8 cellular contexts compared by ENCODE assay signal in genomic region chr5:81751009-81751835, GRCh38. TPM values are rescaled to one million over a fixed set of nuclear protein-coding genes. Genes with fewer than 3 reads are reported as not detected.
A peak's percentile ranks its signal among the peaks of the same experiment; 100 is the strongest.
DNase-seq lines count a peak whose midpoint lies in the region; ATAC-seq and TF ChIP-seq lines count a peak whose summit lies in the region.

SSBP2 (minus strand) TSS chr5:81751097; CDS start chr5:81751042, 55 bp downstream.

- DNase-seq in DMS79 treated with DMSO at 0.1 percent for 48 hours (lab: John Stamatoyannopoulos, UW) (peak; percentile 95), KG1 (lab: John Stamatoyannopoulos, UW) (peak; percentile 100), Peyer's patch (peak; percentile 98 to 99 (median 99)), esophagus muscularis mucosa (ENCODE audit: extremely low spot score) (peak; percentile 100), myocyte (ENCODE audit: low read depth) (peak; percentile 99)
- peak; percentile 98 to 99 for DNase-seq in activated T-cell treated with anti-CD3 and anti-CD28 coated beads, Interleukin-2, amount 50 U/mL, for 72 hours
- peak; percentile 98 for DNase-seq in stimulated activated CD8-positive, alpha-beta memory T cell treated with anti-CD3 and anti-CD28 coated beads, Interleukin-7, amount 100 ng/mL, for 4 hours (ENCODE audit: low read depth in 2 of 2)

- H3K4me1 ChIP-seq in Peyer's patch (peaks cover 0 to 11% (median 0%) of the 10 kb centered on the region in 4 donors), esophagus muscularis mucosa (peaks cover 35 to 81% (median 76%) of the 10 kb centered on the region in 4 donors)

- H3K4me3 ChIP-seq in Peyer's patch (peak within 1 kb of the TSS; percentile 81 to 93 (median 89)), esophagus muscularis mucosa (peak within 1 kb of the TSS; percentile 87 to 93 (median 93))

- H3K9me3 Mint-ChIP-seq in activated T-cell treated with anti-CD3 and anti-CD28 coated beads, Interleukin-2, amount 50 U/mL, for 72 hours, result no peaks in the 10 kb centered on the region

- H3K27me3 ChIP-seq in Peyer's patch (no peaks in the 10 kb centered on the region), esophagus muscularis mucosa (no peaks in the 10 kb centered on the region)

- WGBS in esophagus muscularis mucosa, result 0% methylated on average over 32 of the region's 73 CpGs

- peak in 1 of 6 experiments; percentile 28 for TF ChIP-seq CTCF in Peyer's patch (IDR thresholded peaks at IDR 0.05)
- TF ChIP-seq CTCF in esophagus muscularis mucosa (IDR thresholded peaks at IDR 0.05), result no peak

- H3K9me3 ChIP-seq in Peyer's patch (no peaks in the 10 kb centered on the region), esophagus muscularis mucosa (no peaks in the 10 kb centered on the region)

- peaks cover 9% of the 10 kb centered on the region for H3K27me3 Mint-ChIP-seq in activated T-cell treated with anti-CD3 and anti-CD28 coated beads, Interleukin-2, amount 50 U/mL, for 72 hours (ENCODE audit: low read depth)

- intact Hi-C loops in esophagus muscularis mucosa (cut with DNase I), result loop anchor here (1.0 to 5.0 kb wide), 3 partner anchors 100 to 324 kb away; partner anchors contain the start of gene ATG10

- peak within 1 kb of the TSS; percentile 93 to 95 for H3K4me3 Mint-ChIP-seq in activated T-cell treated with anti-CD3 and anti-CD28 coated beads, Interleukin-2, amount 50 U/mL, for 72 hours

- peaks cover 25% of the 10 kb centered on the region for H3K4me1 Mint-ChIP-seq in activated T-cell treated with anti-CD3 and anti-CD28 coated beads, Interleukin-2, amount 50 U/mL, for 72 hours (ENCODE audit: low read depth)

- peaks cover 2 to 6% of the 10 kb centered on the region in 2 donors for H3K36me3 Mint-ChIP-seq in activated T-cell treated with anti-CD3 and anti-CD28 coated beads, Interleukin-2, amount 50 U/mL, for 72 hours (ENCODE audit: insufficient read depth in 2 of 2)

- H3K27ac ChIP-seq in Peyer's patch, result peak within 1 kb of the TSS; percentile 88 to 98 (median 92)
- H3K27ac ChIP-seq in esophagus muscularis mucosa (replicated peaks in 1 of 4), result peak within 1 kb of the TSS; percentile 96 to 100 (median 98)

- TF ChIP-seq POLR2A in Peyer's patch (IDR thresholded peaks at IDR 0.05) (peak; percentile 45 to 77), esophagus muscularis mucosa (IDR thresholded peaks at IDR 0.05; ENCODE audit: low read depth) (peak; percentile 77)

- peak; percentile 69 for ATAC-seq in GM21737 (IDR thresholded peaks at IDR 0.05; ENCODE audit: unreplicated experiment)
- ATAC-seq in activated T-cell treated with anti-CD3 and anti-CD28 coated beads, Interleukin-2, amount 50 U/mL, for 72 hours (replicated peaks in 1 of 2), result peak; percentile 90 to 93

- TF ChIP-seq EP300 in esophagus muscularis mucosa (IDR thresholded peaks at IDR 0.05), result peak; percentile 22

- peak within 1 kb of the TSS; percentile 76 for H3K27ac Mint-ChIP-seq in activated T-cell treated with anti-CD3 and anti-CD28 coated beads, Interleukin-2, amount 50 U/mL, for 72 hours

- no peaks in the 10 kb centered on the region for H3K36me3 ChIP-seq in Peyer's patch
- H3K36me3 ChIP-seq in esophagus muscularis mucosa, result no peaks in the 10 kb centered on the region

RNA-seq across cellular contexts. Expression of gene SSBP2, which starts in this region (rescaled TPM):
- total RNA-seq in Peyer's patch, result 10 to 100 TPM; 10.9 to 22.3 (median 14.9) TPM
- total RNA-seq in activated T-cell treated with anti-CD3 and anti-CD28 coated beads, Interleukin-2, amount 50 U/mL, for 72 hours, result 10 to 100 TPM; 13.5 to 17.5 TPM
- total RNA-seq in esophagus muscularis mucosa, result 10 to 100 TPM; 62.9 to 97.2 (median 74.2) TPM
- 35.4 and 42.5 TPM in 2 replicates for total RNA-seq in myocyte
- polyA plus RNA-seq in myocyte (2012), result 42.3 TPM

Comparison
In these comparisons a context has a peak if more than half of its experiments do, and no peak if none do; other contexts are left out.
1. Peak in every context shown above with its lines: DNase-seq, ATAC-seq, H3K4me3 ChIP-seq and H3K27ac ChIP-seq.